In the genomic region with DNA sequence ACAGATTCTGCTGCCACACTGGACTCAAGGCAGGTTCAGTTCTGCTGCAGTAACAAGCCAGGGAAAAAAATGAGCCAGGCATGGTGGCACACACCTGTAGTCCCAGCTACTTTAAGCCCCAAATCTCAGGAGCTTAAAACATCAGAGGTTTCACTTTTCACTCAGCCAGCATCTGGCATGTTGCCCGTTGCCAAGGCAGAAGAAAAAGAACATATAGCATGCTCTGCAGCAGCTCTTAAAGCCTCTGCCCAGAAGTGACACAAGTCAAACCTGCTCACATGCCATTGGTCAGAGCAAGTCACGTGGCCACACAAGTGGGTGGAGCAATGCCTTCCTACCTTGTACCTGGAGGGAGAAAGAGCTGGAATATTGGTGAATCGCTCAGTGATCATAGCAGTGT, we compare ENCODE assay signal across 8 cellular contexts. TPM values are rescaled to one million over a fixed set of nuclear protein-coding genes. Genes with fewer than 3 reads are reported as not detected.
DNase-seq lines count a peak whose midpoint lies in the region; ATAC-seq, FAIRE-seq and TF ChIP-seq lines count a peak whose summit lies in the region.

No MANE protein-coding gene starts in this region.

- peak overlapping the region; percentile 85 to 100 (median 100) for H3K27ac Mint-ChIP-seq in CD8-positive, alpha-beta memory T cell

- peaks cover 88% of the 10 kb centered on the region for H3K4me1 ChIP-seq in CD8-positive, alpha-beta memory T cell (ENCODE audit: insufficient read depth, low read length)
- H3K4me1 ChIP-seq in kidney (ENCODE audit: control insufficient read depth in 1 of 2, insufficient read depth in 1 of 2, low read depth in 1 of 2, low read length in 2 of 2), result peaks cover 0 to 4% of the 10 kb centered on the region in 2 donors

- peak; percentile 76 to 96 (median 92) for DNase-seq in CD8-positive, alpha-beta memory T cell
- DNase-seq in NCI-H187 (lab: John Stamatoyannopoulos, UW), result peak; percentile 63 to 80
- peak; percentile 44 for DNase-seq in WERI-Rb-1
- peak; percentile 41 for DNase-seq in brain pericyte (ENCODE audit: low read depth, low spot score)
- peak; percentile 82 for DNase-seq in kidney
- peak; percentile 82 for DNase-seq in stimulated activated CD8-positive, alpha-beta memory T cell treated with anti-CD3 and anti-CD28 coated beads, Interleukin-12 subunit alpha, Interleukin-12 subunit beta, amount 100 ng/mL, for 1 hour (ENCODE audit: low read depth)

- peaks cover 0 to 13% of the 10 kb centered on the region in 2 donors for H3K27me3 Mint-ChIP-seq in CD8-positive, alpha-beta memory T cell

- peak overlapping the region; percentile 47 to 80 (median 70) for H3K4me3 Mint-ChIP-seq in CD8-positive, alpha-beta memory T cell

- peaks cover 60 to 79% (median 73%) of the 10 kb centered on the region in 3 donors for H3K4me1 Mint-ChIP-seq in CD8-positive, alpha-beta memory T cell

- intact Hi-C loops in kidney (cut with DNase I), result no loop called here

- no peak for TF ChIP-seq CTCF in WERI-Rb-1 (IDR thresholded peaks at IDR 0.05; ENCODE audit: low read depth, low read length)
- TF ChIP-seq CTCF in kidney (IDR thresholded peaks at IDR 0.05; ENCODE audit: borderline replicate concordance, extremely low read depth, insufficient read depth), result no peak

- no peaks in the 10 kb centered on the region for H3K9me3 Mint-ChIP-seq in CD8-positive, alpha-beta memory T cell

- H3K36me3 Mint-ChIP-seq in CD8-positive, alpha-beta memory T cell, result peaks cover 0 to 3% (median 0%) of the 10 kb centered on the region in 3 donors

- H3K9me3 ChIP-seq in CD8-positive, alpha-beta memory T cell (ENCODE audit: low read length), result no peaks in the 10 kb centered on the region
- H3K9me3 ChIP-seq in WERI-Rb-1 (ENCODE audit: severe bottlenecking) (no peaks in the 10 kb centered on the region), kidney (ENCODE audit: control insufficient read depth in 1 of 2, low read length in 2 of 2) (no peaks in the 10 kb centered on the region)

- POLR2A ChIA-PET in CD8-positive, alpha-beta memory T cell (lab: Charles Lee), result interaction anchor here (0.7 to 6.5 kb wide), 6 partner anchors 10 to 230 kb away, joined by 3 to 103 read pairs (median 4); partner anchors contain the start of genes ADGRE5 and ASF1B

- peak overlapping the region; percentile 46 for H3K4me3 ChIP-seq in CD8-positive, alpha-beta memory T cell (ENCODE audit: low read length)
- H3K4me3 ChIP-seq in WERI-Rb-1 (ENCODE audit: low read depth, low read length) (no peak overlapping the region), kidney (ENCODE audit: low read length in 2 of 2) (no peak overlapping the region)

- H3K9ac ChIP-seq in kidney (ENCODE audit: low read length in 2 of 2), result no peak overlapping the region

- peak overlapping the region; percentile 68 for H3K27ac ChIP-seq in CD8-positive, alpha-beta memory T cell (ENCODE audit: low read depth, low read length)
- H3K27ac ChIP-seq in WERI-Rb-1 (no peak overlapping the region), kidney (ENCODE audit: low read depth in 2 of 2, low read length in 2 of 2) (no peak overlapping the region)

- CTCF ChIA-PET in CD8-positive, alpha-beta memory T cell (lab: Charles Lee), result interaction anchor here (0.6 to 13.1 kb wide), 9 partner anchors 9 to 230 kb away, joined by 3 to 186 read pairs (median 4); partner anchors contain the start of genes ADGRE5 and ASF1B

- no peak for FAIRE-seq in kidney (lab: Jason Lieb, UNC)

- H3K36me3 ChIP-seq in CD8-positive, alpha-beta memory T cell (ENCODE audit: insufficient read depth, low read length), result no peaks in the 10 kb centered on the region
- H3K36me3 ChIP-seq in WERI-Rb-1, result no peaks in the 10 kb centered on the region
- H3K36me3 ChIP-seq in kidney (ENCODE audit: control insufficient read depth in 1 of 2, insufficient read depth in 2 of 2, low read length in 2 of 2), result no peaks in the 10 kb centered on the region

- H3K27me3 ChIP-seq in CD8-positive, alpha-beta memory T cell (ENCODE audit: insufficient read depth, low read length, poor library complexity, severe bottlenecking), result no peaks in the 10 kb centered on the region
- no peaks in the 10 kb centered on the region for H3K27me3 ChIP-seq in WERI-Rb-1 (ENCODE audit: insufficient read depth, low read depth, severe bottlenecking)

- ATAC-seq in GM21737 (IDR thresholded peaks at IDR 0.05; ENCODE audit: unreplicated experiment) (peak; percentile 36), HG03039 (IDR thresholded peaks at IDR 0.05; ENCODE audit: unreplicated experiment) (no peak)

RNA-seq across cellular contexts. Expression of gene ADGRE5, which starts 14.7 kb away (rescaled TPM):
- 100 to 1,000 TPM; 231 to 233 TPM for total RNA-seq in CD8-positive, alpha-beta memory T cell
- polyA plus RNA-seq in CD8-positive, alpha-beta memory T cell, result 311 TPM
- 100 TPM for total RNA-seq in kidney
- 16.0 TPM for polyA plus RNA-seq in kidney (ENCODE audit: insufficient read depth, low read depth, low replicate concordance)

RNA-seq across cellular contexts. Expression of gene DDX39A, which starts 52.6 kb away (rescaled TPM):
- total RNA-seq in CD8-positive, alpha-beta memory T cell, result 100 to 1,000 TPM; 298 to 302 TPM
- polyA plus RNA-seq in CD8-positive, alpha-beta memory T cell, result 110 TPM
- total RNA-seq in kidney, result 53.8 TPM
- polyA plus RNA-seq in kidney (ENCODE audit: insufficient read depth, low read depth, low replicate concordance), result 35.6 TPM

Comparison
In these comparisons a context has a peak if more than half of its experiments do, and no peak if none do; other contexts are left out.
1. DNase-seq: peak in every context shown above with its lines; median percentile 92 in CD8-positive, alpha-beta memory T cell; 82 in kidney; 82 in stimulated activated CD8-positive, alpha-beta memory T cell treated with anti-CD3 and anti-CD28 coated beads, Interleukin-12 subunit alpha, Interleukin-12 subunit beta, amount 100 ng/mL, for 1 hour; 72 in NCI-H187; 44 in WERI-Rb-1; 41 in brain pericyte.